In genomic region chr2:129436809-129437208, GRCh38 we compare ENCODE assay signal across 18 cellular contexts.
"Had no signal": no experiment of that assay in that cellular context is flagged by ENCODE, and none has a peak within 500 bp of the region (broad histone marks: within the 10 kb centered on the region; RNA-seq: fewer than 3 reads in every experiment).

No MANE protein-coding gene starts in this region.

- H3K9me3 ChIP-seq: SJCRH30 had no signal

- H3K36me3 ChIP-seq: SJCRH30 had no signal

- H3K4me3 Mint-ChIP-seq: IgD-negative memory B cell had no signal

- H3K27me3 Mint-ChIP-seq: IgD-negative memory B cell had no signal

- H3K9me3 Mint-ChIP-seq: IgD-negative memory B cell had no signal

- H3K27me3 ChIP-seq: SJCRH30 had no signal

- H3K27ac Mint-ChIP-seq: IgD-negative memory B cell had no signal

- H3K27ac ChIP-seq: SJCRH30 had no signal

- H3K4me1 Mint-ChIP-seq: IgD-negative memory B cell had no signal

- DNase-seq: KBM-7, MV-4-11, NCI-H1048, NCI-H1105, NCI-H1417, NCI-H1436 treated with DMSO at 0.1 percent for 48 hours, NCI-H1694, NCI-H187 treated with DMSO at 0.1 percent for 48 hours, NCI-H2029 treated with DMSO at 0.1 percent for 48 hours, NCI-H2171 treated with DMSO at 0.1 percent for 48 hours, NCI-H2227 treated with DMSO at 0.1 percent for 48 hours, NCI-H524, NCI-H526 treated with DMSO at 0.1 percent for 48 hours, NCI-H774, PC-3, SHP77 treated with DMSO at 0.1 percent for 48 hours, SJCRH30 had no signal

- H3K4me3 ChIP-seq: SJCRH30 had no signal

- H3K4me1 ChIP-seq: SJCRH30 had no signal
